ENCODE assay signal across 10 cellular contexts in genomic region chr1:207812778-207813512, GRCh38.
DNase-seq lines count a peak whose midpoint lies in the region; ATAC-seq and TF ChIP-seq lines count a peak whose summit lies in the region.
"Had no signal": no experiment of that assay in that cellular context is flagged by ENCODE, and none has a peak within 500 bp of the region (broad histone marks: within the 10 kb centered on the region; RNA-seq: fewer than 3 reads in every experiment).

No MANE protein-coding gene starts in this region.

- H3K27me3 ChIP-seq in endodermal cell (ENCODE audit: control insufficient read depth, insufficient read depth, low read length, poor library complexity, severe bottlenecking): no peaks in the 10 kb centered on the region
- no peaks in the 10 kb centered on the region for H3K27me3 ChIP-seq in neutrophil
- H3K27me3 ChIP-seq in uterus: no peaks in the 10 kb centered on the region

- intact Hi-C loops in uterus (cut with DNase I; ENCODE audit: low total_unique reads): no loop called here

- H3K27ac ChIP-seq in endodermal cell (ENCODE audit: low read depth, low read length) (no peak overlapping the region), neutrophil (peak overlapping the region; percentile 48), uterus (peak overlapping the region; percentile 34 to 42)

- DNase-seq in activated naive CD8-positive, alpha-beta T cell treated with anti-CD3 and anti-CD28 coated beads, Interleukin-2, amount 50 U/mL, for 24 hours: no peak
- DNase-seq in endodermal cell: peak; percentile 21
- no peak for DNase-seq in uterus
- no peak for DNase-seq in type B pancreatic cell (ENCODE audit: extremely low spot score, unreplicated experiment)
- DNase-seq in LoVo (ENCODE audit: low spot score): no peak
- DNase-seq: natural killer cell, NCI-H1417 had no signal

- no peaks in the 10 kb centered on the region for H3K27me3 Mint-ChIP-seq in activated naive CD8-positive, alpha-beta T cell
- H3K27me3 Mint-ChIP-seq in activated naive CD8-positive, alpha-beta T cell treated with anti-CD3 and anti-CD28 coated beads, Interleukin-2, amount 50 U/mL, for 24 hours: no peaks in the 10 kb centered on the region
- H3K27me3 Mint-ChIP-seq in endodermal cell (ENCODE audit: insufficient read depth): peaks cover 1% of the 10 kb centered on the region
- no peaks in the 10 kb centered on the region for H3K27me3 Mint-ChIP-seq in type B pancreatic cell

- peaks cover 86% of the 10 kb centered on the region for H3K4me1 Mint-ChIP-seq in activated naive CD8-positive, alpha-beta T cell (ENCODE audit: low read depth)
- H3K4me1 Mint-ChIP-seq in activated naive CD8-positive, alpha-beta T cell treated with anti-CD3 and anti-CD28 coated beads, Interleukin-2, amount 50 U/mL, for 24 hours: peaks cover 72% of the 10 kb centered on the region
- peaks cover 2% of the 10 kb centered on the region for H3K4me1 Mint-ChIP-seq in endodermal cell
- H3K4me1 Mint-ChIP-seq in type B pancreatic cell (ENCODE audit: unreplicated experiment): peaks cover 7% of the 10 kb centered on the region

- 82 to 93% methylated on average over 6 to 10 of the region's 10 CpGs for WGBS in endodermal cell (ENCODE audit: insufficient coverage in 1 of 2, insufficient read length in 1 of 2), 2 experiments

- TF ChIP-seq POLR2A in uterus (IDR thresholded peaks at IDR 0.05): no peak

- H3K9me3 ChIP-seq in endodermal cell (ENCODE audit: control insufficient read depth, low read length): no peaks in the 10 kb centered on the region
- no peaks in the 10 kb centered on the region for H3K9me3 ChIP-seq in neutrophil
- no peaks in the 10 kb centered on the region for H3K9me3 ChIP-seq in uterus

- H3K27ac Mint-ChIP-seq in activated naive CD8-positive, alpha-beta T cell: peak overlapping the region; percentile 95
- no peak overlapping the region for H3K27ac Mint-ChIP-seq in activated naive CD8-positive, alpha-beta T cell treated with anti-CD3 and anti-CD28 coated beads, Interleukin-2, amount 50 U/mL, for 24 hours
- H3K27ac Mint-ChIP-seq in endodermal cell (no peak overlapping the region), type B pancreatic cell (no peak overlapping the region)

- H3K4me3 ChIP-seq in endodermal cell (ENCODE audit: low read length) (no peak overlapping the region), neutrophil (ENCODE audit: low read depth in 1 of 2, low read length in 1 of 2) (no peak overlapping the region), uterus (no peak overlapping the region)

- H3K9me3 Mint-ChIP-seq in activated naive CD8-positive, alpha-beta T cell (ENCODE audit: low read depth): no peaks in the 10 kb centered on the region
- no peaks in the 10 kb centered on the region for H3K9me3 Mint-ChIP-seq in activated naive CD8-positive, alpha-beta T cell treated with anti-CD3 and anti-CD28 coated beads, Interleukin-2, amount 50 U/mL, for 24 hours
- H3K9me3 Mint-ChIP-seq in endodermal cell (no peaks in the 10 kb centered on the region), type B pancreatic cell (no peaks in the 10 kb centered on the region)
- H3K9me3 Mint-ChIP-seq: natural killer cell had no signal

- no peak overlapping the region for H3K9ac ChIP-seq in endodermal cell (ENCODE audit: extremely low read depth, low read length, poor library complexity, severe bottlenecking)

- H3K4me3 Mint-ChIP-seq in activated naive CD8-positive, alpha-beta T cell: no peak overlapping the region
- no peak overlapping the region for H3K4me3 Mint-ChIP-seq in activated naive CD8-positive, alpha-beta T cell treated with anti-CD3 and anti-CD28 coated beads, Interleukin-2, amount 50 U/mL, for 24 hours
- no peak overlapping the region for H3K4me3 Mint-ChIP-seq in endodermal cell
- H3K4me3 Mint-ChIP-seq in type B pancreatic cell: no peak overlapping the region
- H3K4me3 Mint-ChIP-seq: natural killer cell had no signal

- H3K36me3 ChIP-seq in endodermal cell (ENCODE audit: control insufficient read depth, insufficient read depth, low read length): no peaks in the 10 kb centered on the region
- peaks cover 97% of the 10 kb centered on the region for H3K36me3 ChIP-seq in neutrophil
- H3K36me3 ChIP-seq in uterus: no peaks in the 10 kb centered on the region

- no peaks in the 10 kb centered on the region for H3K4me1 ChIP-seq in endodermal cell (ENCODE audit: control insufficient read depth, insufficient read depth, low read length)
- peaks cover 27 to 35% of the 10 kb centered on the region in 2 experiments for H3K4me1 ChIP-seq in neutrophil (ENCODE audit: control insufficient read depth in 1 of 2, insufficient read depth in 1 of 2, low read depth in 1 of 2, low read length in 1 of 2)
- H3K4me1 ChIP-seq in uterus: peaks cover 41 to 48% of the 10 kb centered on the region in 2 donors

- H3K36me3 Mint-ChIP-seq in activated naive CD8-positive, alpha-beta T cell: peaks cover 12% of the 10 kb centered on the region
- peaks cover 43% of the 10 kb centered on the region for H3K36me3 Mint-ChIP-seq in activated naive CD8-positive, alpha-beta T cell treated with anti-CD3 and anti-CD28 coated beads, Interleukin-2, amount 50 U/mL, for 24 hours (ENCODE audit: low read depth)
- H3K36me3 Mint-ChIP-seq in endodermal cell (ENCODE audit: low read depth) (no peaks in the 10 kb centered on the region), type B pancreatic cell (peaks cover 15% of the 10 kb centered on the region)
- H3K36me3 Mint-ChIP-seq: natural killer cell had no signal

- no peak for ATAC-seq in activated naive CD8-positive, alpha-beta T cell treated with anti-CD3 and anti-CD28 coated beads, Interleukin-2, amount 50 U/mL, for 24 hours
- no peak for ATAC-seq in GM18867 (IDR thresholded peaks at IDR 0.05; ENCODE audit: unreplicated experiment)
- ATAC-seq: natural killer cell had no signal

- TF ChIP-seq CTCF in endodermal cell (conservative IDR thresholded peaks at IDR 0.05): no peak
- TF ChIP-seq CTCF in neutrophil (IDR thresholded peaks at IDR 0.05): no peak
- no peak for TF ChIP-seq CTCF in uterus (IDR thresholded peaks at IDR 0.05)
- no peak for TF ChIP-seq CTCF in type B pancreatic cell (conservative IDR thresholded peaks at IDR 0.05)
